10 cellular contexts compared by ENCODE assay signal in the genomic region with DNA sequence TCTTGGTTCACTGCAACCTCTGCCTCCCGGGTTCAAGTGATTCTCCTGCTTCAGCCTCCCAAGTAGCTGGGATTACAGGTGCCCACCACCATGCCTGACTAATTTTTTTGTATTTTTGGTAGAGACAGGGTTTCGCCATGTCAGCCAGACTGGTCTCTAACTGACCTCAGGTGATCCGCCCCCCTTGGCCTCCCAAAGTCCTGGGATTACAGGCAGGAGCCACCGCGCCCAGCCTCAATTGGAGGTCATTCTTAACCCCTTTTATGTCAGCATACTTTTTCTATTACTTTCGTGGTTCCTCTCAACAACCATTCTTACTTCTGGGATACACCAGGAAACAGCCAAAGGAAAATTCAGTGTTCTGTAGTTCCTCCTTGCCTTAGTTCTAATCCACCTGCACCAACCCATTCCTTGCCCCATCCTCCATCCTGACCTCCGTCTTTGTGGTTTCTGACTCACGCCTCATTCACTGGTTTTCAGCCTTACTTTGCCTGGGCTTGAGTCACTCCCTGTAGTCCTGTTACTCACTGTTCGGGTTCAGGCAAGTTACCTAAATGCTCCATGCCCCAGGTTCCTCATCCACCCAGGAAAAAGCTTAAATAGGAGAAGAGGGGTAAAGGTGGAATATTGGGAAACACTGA. TPM values are rescaled to one million over a fixed set of nuclear protein-coding genes. Genes with fewer than 3 reads are reported as not detected.
DNase-seq lines count a peak whose midpoint lies in the region; ATAC-seq, FAIRE-seq and TF ChIP-seq lines count a peak whose summit lies in the region.
"Had no signal": no experiment of that assay in that cellular context is flagged by ENCODE, and none has a peak within 500 bp of the region (broad histone marks: within the 10 kb centered on the region; RNA-seq: fewer than 3 reads in every experiment).

No MANE protein-coding gene starts in this region.

- 77% methylated on average over 9 of the region's 9 CpGs for WGBS in GM12878 (ENCODE audit: insufficient coverage, insufficient replicate concordance, low lambda C conversion rate, missing lambda C conversion rate)
- 91 to 92% (median 91%) methylated on average over 9 of the region's 9 CpGs for WGBS in psoas muscle, 3 donors

- H3K4me1 ChIP-seq in GM12878 (ENCODE audit: control insufficient read depth, insufficient read depth, low read length) (peaks cover 11% of the 10 kb centered on the region), psoas muscle (no peaks in the 10 kb centered on the region)

- H3K9me3 ChIP-seq in GM12878 (replicated peaks; ENCODE audit: control insufficient read depth, insufficient read depth, low read length) (no peaks in the 10 kb centered on the region), psoas muscle (no peaks in the 10 kb centered on the region)

- H3K9ac ChIP-seq in GM12878 (ENCODE audit: control insufficient read depth, insufficient read depth, low read length): no peak overlapping the region

- POLR2A ChIA-PET in GM12878 (lab: Charles Lee): no interaction called here

- intact Hi-C loops in GM12878 (cut with micrococcal nuclease; ENCODE audit: unreplicated experiment): no loop called here
- intact Hi-C loops in psoas muscle (cut with DNase I): no loop called here

- no peaks in the 10 kb centered on the region for H4K20me1 ChIP-seq in GM12878 (ENCODE audit: control insufficient read depth, insufficient read depth)

- no peak for TF ChIP-seq POLR2A in GM12878 (IDR thresholded peaks at IDR 0.05; ENCODE audit: low read depth, low read length)

- in situ Hi-C loops in GM12878 (cut with MboI): no loop called here

- H3K4me2 ChIP-seq in GM12878 (ENCODE audit: control insufficient read depth, insufficient read depth): peak overlapping the region; percentile 65; the same call in 1 of the 2 replicates

- H3K27ac ChIP-seq in GM12878 (ENCODE audit: control insufficient read depth, insufficient read depth) (no peak overlapping the region), psoas muscle (no peak overlapping the region)
- H3K27ac ChIP-seq: C4-2B had no signal

- H3K4me3 ChIP-seq in GM12878: no peak overlapping the region
- no peak overlapping the region for H3K4me3 ChIP-seq in H7 (ENCODE audit: insufficient read depth, low read depth, low read length)
- H3K4me3 ChIP-seq in psoas muscle: no peak overlapping the region

- TF ChIP-seq CTCF in GM12878 (IDR thresholded peaks at IDR 0.05 in 2 of 3, conservative IDR thresholded peaks at IDR 0.05 in 1 of 3; ENCODE audit: control insufficient read depth in 2 of 3, extremely low read depth in 1 of 3, insufficient read depth in 1 of 3, low read depth in 3 of 3, low read length in 3 of 3) (no peak), psoas muscle (IDR thresholded peaks at IDR 0.05) (no peak)

- H3K79me2 ChIP-seq in GM12878 (ENCODE audit: control insufficient read depth, insufficient read depth, low read length): no peaks in the 10 kb centered on the region

- ATAC-seq in GM12878 (no peak), psoas muscle (no peak), HG02588 (IDR thresholded peaks at IDR 0.05; ENCODE audit: unreplicated experiment) (no peak)

- H3K27me3 ChIP-seq in GM12878 (replicated peaks in 1 of 2; ENCODE audit: control insufficient read depth in 2 of 2, insufficient read depth in 2 of 2, low read length in 1 of 2) (no peaks in the 10 kb centered on the region), H7 (ENCODE audit: control insufficient read depth, insufficient read depth, low read length) (no peaks in the 10 kb centered on the region), psoas muscle (ENCODE audit: insufficient read depth in 3 of 3, low read length in 2 of 3) (no peaks in the 10 kb centered on the region)

- TF ChIP-seq RAD21 in GM12878 (IDR thresholded peaks at IDR 0.05; ENCODE audit: insufficient read depth, low read depth, low read length): no peak

- DNase-seq in activated CD4-positive, alpha-beta T cell treated with anti-CD3 and anti-CD28 coated beads, Interleukin-2, amount 50 U/mL, for 48 hours: peak; percentile 32 to 52
- no peak for DNase-seq in activated CD4-positive, alpha-beta T cell treated with anti-CD3 and anti-CD28 coated beads for 4 hours
- peak; percentile 34 to 37 for DNase-seq in Kasumi-1 (lab: John Stamatoyannopoulos, UW)
- no peak for DNase-seq in GM12878 (ENCODE audit: low read depth, low spot score)
- DNase-seq in stimulated activated CD4-positive, alpha-beta T cell treated with anti-CD3 and anti-CD28 coated beads, TNF-alpha, amount 100 ng/mL, for 48 hours (ENCODE audit: low read depth in 3 of 3): peak in 2 of 3 donors; percentile 34 to 39
- DNase-seq in H7: no peak
- DNase-seq in psoas muscle: no peak
- DNase-seq: right cardiac atrium had no signal

- FAIRE-seq in GM12878 (lab: Jason Lieb, UNC): no peak

- no peak overlapping the region; the same call in 1 of the 2 replicates for H2AFZ ChIP-seq in GM12878 (ENCODE audit: control insufficient read depth, low read depth, low read length)

- CTCF ChIA-PET in GM12878 (lab: Yijun Ruan, JAX): interaction anchor here (0.6 kb wide), 1 partner anchor 35 kb away, joined by 3 read pairs; no protein-coding TSS in a partner anchor

- BruUV-seq in GM12878 (replicated peaks; lab: Mats Ljungman, UMichigan): no TSS peak

- SMC1A ChIA-PET in GM12878 (lab: Charles Lee; ENCODE audit: uncharacterized antibody, unreplicated experiment): no interaction called here

- no peaks in the 10 kb centered on the region for H3K36me3 ChIP-seq in GM12878 (ENCODE audit: control insufficient read depth in 2 of 2, insufficient read depth in 2 of 2, low read length in 1 of 2)
- no peaks in the 10 kb centered on the region for H3K36me3 ChIP-seq in H7 (replicated peaks; ENCODE audit: control insufficient read depth, insufficient read depth, low read length)
- H3K36me3 ChIP-seq in psoas muscle (ENCODE audit: insufficient read depth in 1 of 2, low read depth in 1 of 2): no peaks in the 10 kb centered on the region

- RAD21 ChIA-PET in GM12878 (lab: Charles Lee; ENCODE audit: unreplicated experiment): no interaction called here

- TF ChIP-seq EP300 in GM12878 (IDR thresholded peaks at IDR 0.05; ENCODE audit: borderline replicate concordance in 1 of 2, control insufficient read depth in 1 of 2, low read depth in 2 of 2, low read length in 2 of 2): no peak

RNA-seq across cellular contexts. Expression of gene BCL10, which starts 12.9 kb away (rescaled TPM):
- 45.2 and 45.4 TPM in 2 replicates for total RNA-seq in GM12878 (2013; cell fraction: nucleolus; rRNA removed)
- 20.0 and 22.6 TPM in 2 replicates for total RNA-seq in GM12878 (2014; rRNA removed)
- total RNA-seq in GM12878 (2014; rRNA removed; fragmentation: Illumina TruSeq; extraction: Trizol): 21.7 and 23.7 TPM in 2 replicates
- 25.3 and 28.1 TPM in 2 replicates for total RNA-seq in GM12878 (2021)
- 8.6 TPM for polyA plus RNA-seq in GM12878 (2011; ENCODE audit: low read depth)
- 17.8 and 22.3 TPM in 2 replicates for polyA plus RNA-seq in GM12878 (2011; rRNA removed)
- 9.8 and 10.1 TPM in 2 replicates for polyA plus RNA-seq in GM12878 (2011; cell fraction: cytosol; rRNA removed)
- 8.8 TPM in 2 replicates for polyA plus RNA-seq in GM12878 (2011; cell fraction: nucleus; rRNA removed)
- polyA plus RNA-seq in GM12878 (2012): 11.7 and 16.2 TPM in 2 replicates
- 18.3 and 21.1 TPM in 2 replicates for polyA plus RNA-seq in GM12878 (2014; fragmentation: Illumina TruSeq; extraction: Trizol)
- 10 to 100 TPM; 16.7 to 19.0 TPM for polyA plus RNA-seq in GM12878 (2014; fragmentation: Nextera tagmentation; extraction: Ambion mirVana)
- 10.6 and 11.8 TPM in 2 replicates for polyA plus RNA-seq in GM12878 (2014; rRNA removed)
- 10 to 100 TPM; 26.8 to 35.2 TPM for polyA plus RNA-seq in GM12878 (2016; fragmentation: Nextera tagmentation; extraction: Ambion mirVana)
- polyA minus RNA-seq in GM12878 (2011; rRNA and poly(A)+ RNA removed): 28.8 and 29.7 TPM in 2 replicates
- polyA minus RNA-seq in GM12878 (2011; cell fraction: cytosol; rRNA and poly(A)+ RNA removed): 12.2 and 12.8 TPM in 2 replicates
- polyA minus RNA-seq in GM12878 (2011; cell fraction: nucleus; rRNA and poly(A)+ RNA removed): 46.5 and 60.1 TPM in 2 replicates
- 23.0 and 26.3 TPM in 2 replicates for total RNA-seq in H7 (2014; rRNA removed; shearing (Covaris generic))
- total RNA-seq in psoas muscle: 10 to 100 TPM in 1 of 4 donors, 1 to 10 TPM in 3; 4.2 to 10.9 (median 8.7) TPM
- 1 to 10 TPM; 2.9 to 8.9 (median 5.2) TPM for polyA plus RNA-seq in psoas muscle

RNA-seq across cellular contexts. Expression of gene C1orf52, which starts 29.9 kb away (rescaled TPM):
- 27.3 and 46.0 TPM in 2 replicates for total RNA-seq in GM12878 (2013; cell fraction: nucleolus; rRNA removed)
- total RNA-seq in GM12878 (2014; rRNA removed) (20.4 and 26.8 TPM in 2 replicates), GM12878 (2014; rRNA removed; fragmentation: Illumina TruSeq; extraction: Trizol) (16.4 and 16.6 TPM in 2 replicates), GM12878 (2021) (13.8 and 16.8 TPM in 2 replicates), psoas muscle (10 to 100 TPM; 10.2 to 20.7 (median 13.1) TPM)
- polyA plus RNA-seq in GM12878 (2011; ENCODE audit: low read depth): 8.3 TPM
- polyA plus RNA-seq in GM12878 (2011; rRNA removed) (22.9 and 34.8 TPM in 2 replicates), GM12878 (2014; fragmentation: Illumina TruSeq; extraction: Trizol) (12.8 and 15.1 TPM in 2 replicates), GM12878 (2014; fragmentation: Nextera tagmentation; extraction: Ambion mirVana) (10 to 100 TPM in 1 of 2 experiments, 1 to 10 TPM in 1; 9.4 to 17.1 TPM), GM12878 (2014; rRNA removed) (18.1 and 27.3 TPM in 2 replicates), GM12878 (2016; fragmentation: Nextera tagmentation; extraction: Ambion mirVana) (10 to 100 TPM; 37.6 to 39.5 TPM), psoas muscle (10 to 100 TPM; 13.3 to 28.8 (median 20.7) TPM)
- 15.5 and 23.5 TPM in 2 replicates for polyA plus RNA-seq in GM12878 (2011; cell fraction: cytosol; rRNA removed)
- polyA plus RNA-seq in GM12878 (2011; cell fraction: nucleus; rRNA removed): 29.2 and 30.7 TPM in 2 replicates
- 18.7 and 19.6 TPM in 2 replicates for polyA plus RNA-seq in GM12878 (2012)
- 6.2 and 15.9 TPM in 2 replicates for polyA minus RNA-seq in GM12878 (2011; rRNA and poly(A)+ RNA removed)
- polyA minus RNA-seq in GM12878 (2011; cell fraction: cytosol; rRNA and poly(A)+ RNA removed): 5.6 and 14.2 TPM in 2 replicates
- polyA minus RNA-seq in GM12878 (2011; cell fraction: nucleus; rRNA and poly(A)+ RNA removed): 10.6 and 15.5 TPM in 2 replicates
- total RNA-seq in H7 (2014; rRNA removed; shearing (Covaris generic)): 38.9 and 51.0 TPM in 2 replicates

Comparison
In these comparisons a context has a peak if more than half of its experiments do, and no peak if none do; other contexts are left out.
1. DNase-seq: peak in activated CD4-positive, alpha-beta T cell treated with anti-CD3 and anti-CD28 coated beads, Interleukin-2, amount 50 U/mL, for 48 hours (2 of 2), Kasumi-1 (2 of 2) and stimulated activated CD4-positive, alpha-beta T cell treated with anti-CD3 and anti-CD28 coated beads, TNF-alpha, amount 100 ng/mL, for 48 hours (2 of 3); none in activated CD4-positive, alpha-beta T cell treated with anti-CD3 and anti-CD28 coated beads for 4 hours (0 of 2), GM12878 (single experiment), H7 (single experiment) and psoas muscle (0 of 2).